ENCODE assay signal across 2 cellular contexts in genomic region chr19:3060852-3061182, GRCh38.
TF ChIP-seq lines count a peak whose summit lies in the region.

No MANE protein-coding gene starts in this region.

TF ChIP-seq in GM12878, 131 proteins besides CTCF, POLR2A, EP300 and RAD21:
- TF ChIP-seq SMAD1 (IDR thresholded peaks at IDR 0.05; ENCODE audit: low read depth, partially characterized antibody) (no peak), SMARCA5 (IDR thresholded peaks at IDR 0.05) (no peak), HSF1 (IDR thresholded peaks at IDR 0.05; ENCODE audit: low read depth, low read length) (no peak), EED (IDR thresholded peaks at IDR 0.05; ENCODE audit: low read depth) (no peak), MTA3 (IDR thresholded peaks at IDR 0.05; ENCODE audit: borderline replicate concordance, low read length) (no peak), CEBPZ (IDR thresholded peaks at IDR 0.05; ENCODE audit: low read depth, low read length) (no peak), NR2F1 (conservative IDR thresholded peaks at IDR 0.05) (no peak), CREB1 (IDR thresholded peaks at IDR 0.05; ENCODE audit: low read depth) (no peak), NKRF (conservative IDR thresholded peaks at IDR 0.05) (no peak)
- TF ChIP-seq, protein P1, sequence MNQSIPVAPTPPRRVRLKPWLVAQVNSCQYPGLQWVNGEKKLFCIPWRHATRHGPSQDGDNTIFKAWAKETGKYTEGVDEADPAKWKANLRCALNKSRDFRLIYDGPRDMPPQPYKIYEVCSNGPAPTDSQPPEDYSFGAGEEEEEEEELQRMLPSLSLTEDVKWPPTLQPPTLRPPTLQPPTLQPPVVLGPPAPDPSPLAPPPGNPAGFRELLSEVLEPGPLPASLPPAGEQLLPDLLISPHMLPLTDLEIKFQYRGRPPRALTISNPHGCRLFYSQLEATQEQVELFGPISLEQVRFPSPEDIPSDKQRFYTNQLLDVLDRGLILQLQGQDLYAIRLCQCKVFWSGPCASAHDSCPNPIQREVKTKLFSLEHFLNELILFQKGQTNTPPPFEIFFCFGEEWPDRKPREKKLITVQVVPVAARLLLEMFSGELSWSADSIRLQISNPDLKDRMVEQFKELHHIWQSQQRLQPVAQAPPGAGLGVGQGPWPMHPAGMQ (IDR thresholded peaks at IDR 0.05; ENCODE audit: borderline replicate concordance) = no peak

TF ChIP-seq in HEK293T, 16 proteins besides CTCF, POLR2A, EP300 and RAD21:
- no peak for TF ChIP-seq SP1 (IDR thresholded peaks at IDR 0.05)
- no peak for TF ChIP-seq FOXA1 (IDR thresholded peaks at IDR 0.05)
- no peak for TF ChIP-seq LEF1 (IDR thresholded peaks at IDR 0.05; ENCODE audit: borderline replicate concordance)
- no peak for TF ChIP-seq SUZ12 (IDR thresholded peaks at IDR 0.05)
- TF ChIP-seq PKNOX1 (IDR thresholded peaks at IDR 0.05) = no peak
- TF ChIP-seq NFRKB (IDR thresholded peaks at IDR 0.05) = no peak
- no peak for TF ChIP-seq ELF4 (IDR thresholded peaks at IDR 0.05)
- no peak for TF ChIP-seq FOXM1 (IDR thresholded peaks at IDR 0.05; ENCODE audit: borderline replicate concordance)
- no peak for TF ChIP-seq ARNT (IDR thresholded peaks at IDR 0.05)
- no peak for TF ChIP-seq L3MBTL2 (conservative IDR thresholded peaks at IDR 0.05)
- no peak for TF ChIP-seq CTBP1 (IDR thresholded peaks at IDR 0.05; ENCODE audit: borderline replicate concordance)
- TF ChIP-seq ZNF384 (IDR thresholded peaks at IDR 0.05) = no peak
